Comparison of ENCODE assay signal across 1 cellular context in the genomic region with DNA sequence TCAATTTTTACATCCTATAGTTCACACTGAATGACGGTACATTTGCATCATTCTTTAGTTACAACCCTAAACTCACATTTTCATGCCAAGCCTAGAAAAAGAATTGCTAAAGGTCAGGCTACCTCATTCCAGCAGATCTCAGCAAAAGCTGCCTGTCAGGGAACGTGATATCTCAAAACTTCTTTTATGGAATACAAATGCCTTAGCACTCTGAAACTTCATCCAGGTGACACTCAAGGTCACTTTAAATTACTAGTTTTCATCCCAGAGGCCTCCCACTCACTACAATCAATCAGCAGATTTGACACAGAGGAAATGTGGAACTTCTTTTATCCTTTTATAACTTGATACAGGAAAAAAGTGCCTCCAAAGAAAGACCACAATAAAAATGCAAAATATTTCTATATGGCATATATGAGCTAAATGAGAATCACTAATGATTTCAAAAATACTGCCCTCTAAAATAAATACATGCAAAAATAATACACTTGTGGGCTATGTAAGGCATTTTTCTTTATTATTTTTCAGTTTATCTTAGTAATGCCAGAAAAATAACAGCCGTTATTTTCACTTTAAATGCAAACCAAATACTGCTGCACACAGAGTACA.
TF ChIP-seq lines count a peak whose summit lies in the region.

No MANE protein-coding gene starts in this region.

TF ChIP-seq in HepG2, 621 proteins besides CTCF, POLR2A, EP300 and RAD21 (continued from another document and continues in another):
- TF ChIP-seq FOXJ3 (CRISPR knock-in tag; IDR thresholded peaks at IDR 0.05; ENCODE audit: borderline replicate concordance), result no peak
- no peak for TF ChIP-seq ZNF83 (CRISPR knock-in tag; IDR thresholded peaks at IDR 0.05; ENCODE audit: borderline replicate concordance)
- no peak for TF ChIP-seq NFKBIZ (CRISPR knock-in tag; IDR thresholded peaks at IDR 0.05)
- TF ChIP-seq ZNF75D (CRISPR knock-in tag; IDR thresholded peaks at IDR 0.05; ENCODE audit: borderline replicate concordance), result no peak
- no peak for TF ChIP-seq SMYD3 (CRISPR knock-in tag; IDR thresholded peaks at IDR 0.05)
- no peak for TF ChIP-seq RBM39 (IDR thresholded peaks at IDR 0.05; ENCODE audit: low read depth, low read length, poor library complexity, severe bottlenecking)
- TF ChIP-seq POLR2AphosphoS2 (IDR thresholded peaks at IDR 0.05; ENCODE audit: low read depth, low read length), result 0 out of 2 replicates have a peak, but pooled peaks have one; percentile 27
- TF ChIP-seq ELF3 (CRISPR knock-in tag; IDR thresholded peaks at IDR 0.05), result peak; percentile 29
- no peak for TF ChIP-seq STAG1 (CRISPR knock-in tag; IDR thresholded peaks at IDR 0.05)
- TF ChIP-seq MTA1 (CRISPR knock-in tag; IDR thresholded peaks at IDR 0.05; ENCODE audit: borderline replicate concordance), result no peak
- TF ChIP-seq, protein P1, sequence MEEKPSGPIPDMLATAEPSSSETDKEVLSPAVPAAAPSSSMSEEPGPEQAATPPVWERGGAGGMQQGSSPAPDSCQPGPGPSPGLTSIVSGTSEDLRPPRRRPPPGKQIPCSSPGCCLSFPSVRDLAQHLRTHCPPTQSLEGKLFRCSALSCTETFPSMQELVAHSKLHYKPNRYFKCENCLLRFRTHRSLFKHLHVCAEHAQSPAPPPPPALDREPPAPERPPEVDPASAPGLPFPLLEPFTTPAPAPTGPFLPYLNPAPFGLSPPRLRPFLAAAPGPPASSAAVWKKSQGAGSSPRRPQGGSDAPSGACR (CRISPR knock-in tag; IDR thresholded peaks at IDR 0.05), result no peak
- TF ChIP-seq, protein P2, sequence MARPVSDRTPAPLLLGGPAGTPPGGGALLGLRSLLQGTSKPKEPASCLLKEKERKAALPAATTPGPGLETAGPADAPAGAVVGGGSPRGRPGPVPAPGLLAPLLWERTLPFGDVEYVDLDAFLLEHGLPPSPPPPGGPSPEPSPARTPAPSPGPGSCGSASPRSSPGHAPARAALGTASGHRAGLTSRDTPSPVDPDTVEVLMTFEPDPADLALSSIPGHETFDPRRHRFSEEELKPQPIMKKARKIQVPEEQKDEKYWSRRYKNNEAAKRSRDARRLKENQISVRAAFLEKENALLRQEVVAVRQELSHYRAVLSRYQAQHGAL (CRISPR knock-in tag; IDR thresholded peaks at IDR 0.05; ENCODE audit: not compliant biosample characterization), result no peak
- TF ChIP-seq MAFF (IDR thresholded peaks at IDR 0.05; ENCODE audit: low read depth, low read length), result peak; percentile 51; the same call in 1 of the 2 replicates
- no peak for TF ChIP-seq REPIN1 (CRISPR knock-in tag; IDR thresholded peaks at IDR 0.05; ENCODE audit: borderline replicate concordance, low read depth)
- TF ChIP-seq ZNF777 (CRISPR knock-in tag; IDR thresholded peaks at IDR 0.05), result 0 out of 2 replicates have a peak, but pooled peaks have one; percentile 17
- TF ChIP-seq, protein P3, sequence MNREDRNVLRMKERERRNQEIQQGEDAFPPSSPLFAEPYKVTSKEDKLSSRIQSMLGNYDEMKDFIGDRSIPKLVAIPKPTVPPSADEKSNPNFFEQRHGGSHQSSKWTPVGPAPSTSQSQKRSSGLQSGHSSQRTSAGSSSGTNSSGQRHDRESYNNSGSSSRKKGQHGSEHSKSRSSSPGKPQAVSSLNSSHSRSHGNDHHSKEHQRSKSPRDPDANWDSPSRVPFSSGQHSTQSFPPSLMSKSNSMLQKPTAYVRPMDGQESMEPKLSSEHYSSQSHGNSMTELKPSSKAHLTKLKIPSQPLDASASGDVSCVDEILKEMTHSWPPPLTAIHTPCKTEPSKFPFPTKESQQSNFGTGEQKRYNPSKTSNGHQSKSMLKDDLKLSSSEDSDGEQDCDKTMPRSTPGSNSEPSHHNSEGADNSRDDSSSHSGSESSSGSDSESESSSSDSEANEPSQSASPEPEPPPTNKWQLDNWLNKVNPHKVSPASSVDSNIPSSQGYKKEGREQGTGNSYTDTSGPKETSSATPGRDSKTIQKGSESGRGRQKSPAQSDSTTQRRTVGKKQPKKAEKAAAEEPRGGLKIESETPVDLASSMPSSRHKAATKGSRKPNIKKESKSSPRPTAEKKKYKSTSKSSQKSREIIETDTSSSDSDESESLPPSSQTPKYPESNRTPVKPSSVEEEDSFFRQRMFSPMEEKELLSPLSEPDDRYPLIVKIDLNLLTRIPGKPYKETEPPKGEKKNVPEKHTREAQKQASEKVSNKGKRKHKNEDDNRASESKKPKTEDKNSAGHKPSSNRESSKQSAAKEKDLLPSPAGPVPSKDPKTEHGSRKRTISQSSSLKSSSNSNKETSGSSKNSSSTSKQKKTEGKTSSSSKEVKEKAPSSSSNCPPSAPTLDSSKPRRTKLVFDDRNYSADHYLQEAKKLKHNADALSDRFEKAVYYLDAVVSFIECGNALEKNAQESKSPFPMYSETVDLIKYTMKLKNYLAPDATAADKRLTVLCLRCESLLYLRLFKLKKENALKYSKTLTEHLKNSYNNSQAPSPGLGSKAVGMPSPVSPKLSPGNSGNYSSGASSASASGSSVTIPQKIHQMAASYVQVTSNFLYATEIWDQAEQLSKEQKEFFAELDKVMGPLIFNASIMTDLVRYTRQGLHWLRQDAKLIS (CRISPR knock-in tag; IDR thresholded peaks at IDR 0.05), result 0 out of 2 replicates have a peak, but pooled peaks have one; percentile 35
- TF ChIP-seq ZFY (CRISPR knock-in tag; IDR thresholded peaks at IDR 0.05), result 0 out of 2 replicates have a peak, but pooled peaks have one; percentile 5
- TF ChIP-seq ELF4 (CRISPR knock-in tag; IDR thresholded peaks at IDR 0.05; ENCODE audit: borderline replicate concordance), result peak; percentile 20; the same call in 1 of the 2 replicates
- no peak for TF ChIP-seq ZNF337 (CRISPR knock-in tag; IDR thresholded peaks at IDR 0.05; ENCODE audit: borderline replicate concordance, low read depth)
- TF ChIP-seq, protein P4, sequence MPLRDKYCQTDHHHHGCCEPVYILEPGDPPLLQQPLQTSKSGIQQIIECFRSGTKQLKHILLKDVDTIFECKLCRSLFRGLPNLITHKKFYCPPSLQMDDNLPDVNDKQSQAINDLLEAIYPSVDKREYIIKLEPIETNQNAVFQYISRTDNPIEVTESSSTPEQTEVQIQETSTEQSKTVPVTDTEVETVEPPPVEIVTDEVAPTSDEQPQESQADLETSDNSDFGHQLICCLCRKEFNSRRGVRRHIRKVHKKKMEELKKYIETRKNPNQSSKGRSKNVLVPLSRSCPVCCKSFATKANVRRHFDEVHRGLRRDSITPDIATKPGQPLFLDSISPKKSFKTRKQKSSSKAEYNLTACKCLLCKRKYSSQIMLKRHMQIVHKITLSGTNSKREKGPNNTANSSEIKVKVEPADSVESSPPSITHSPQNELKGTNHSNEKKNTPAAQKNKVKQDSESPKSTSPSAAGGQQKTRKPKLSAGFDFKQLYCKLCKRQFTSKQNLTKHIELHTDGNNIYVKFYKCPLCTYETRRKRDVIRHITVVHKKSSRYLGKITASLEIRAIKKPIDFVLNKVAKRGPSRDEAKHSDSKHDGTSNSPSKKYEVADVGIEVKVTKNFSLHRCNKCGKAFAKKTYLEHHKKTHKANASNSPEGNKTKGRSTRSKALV (CRISPR knock-in tag; IDR thresholded peaks at IDR 0.05), result peak; percentile 35; the same call in 1 of the 2 replicates
- TF ChIP-seq ASH2L (IDR thresholded peaks at IDR 0.05; ENCODE audit: insufficient read length, low read depth, low read length), result peak; percentile 100
- no peak for TF ChIP-seq ZSCAN12 (CRISPR knock-in tag; IDR thresholded peaks at IDR 0.05)
- TF ChIP-seq ZNF816 (CRISPR knock-in tag; IDR thresholded peaks at IDR 0.05; ENCODE audit: borderline replicate concordance), result peak; percentile 39; the same call in 1 of the 2 replicates
- no peak for TF ChIP-seq TCF7 (IDR thresholded peaks at IDR 0.05; ENCODE audit: low read depth)
- TF ChIP-seq SP140L (CRISPR knock-in tag; IDR thresholded peaks at IDR 0.05; ENCODE audit: borderline replicate concordance), result no peak
- TF ChIP-seq SATB2 (CRISPR knock-in tag; IDR thresholded peaks at IDR 0.05), result no peak
- TF ChIP-seq KDM5B (CRISPR knock-in tag; IDR thresholded peaks at IDR 0.05; ENCODE audit: borderline replicate concordance), result no peak
- 0 out of 2 replicates have a peak, but pooled peaks have one; percentile 47 for TF ChIP-seq TGIF2 (CRISPR knock-in tag; IDR thresholded peaks at IDR 0.05)
- TF ChIP-seq DNMT3B (CRISPR knock-in tag; conservative IDR thresholded peaks at IDR 0.05), result 0 out of 2 replicates have a peak, but pooled peaks have one; percentile 54
- TF ChIP-seq TCF12 (IDR thresholded peaks at IDR 0.05), result no peak
- no peak for TF ChIP-seq TCF12 (CRISPR knock-in tag; IDR thresholded peaks at IDR 0.05)
- TF ChIP-seq, protein P5, sequence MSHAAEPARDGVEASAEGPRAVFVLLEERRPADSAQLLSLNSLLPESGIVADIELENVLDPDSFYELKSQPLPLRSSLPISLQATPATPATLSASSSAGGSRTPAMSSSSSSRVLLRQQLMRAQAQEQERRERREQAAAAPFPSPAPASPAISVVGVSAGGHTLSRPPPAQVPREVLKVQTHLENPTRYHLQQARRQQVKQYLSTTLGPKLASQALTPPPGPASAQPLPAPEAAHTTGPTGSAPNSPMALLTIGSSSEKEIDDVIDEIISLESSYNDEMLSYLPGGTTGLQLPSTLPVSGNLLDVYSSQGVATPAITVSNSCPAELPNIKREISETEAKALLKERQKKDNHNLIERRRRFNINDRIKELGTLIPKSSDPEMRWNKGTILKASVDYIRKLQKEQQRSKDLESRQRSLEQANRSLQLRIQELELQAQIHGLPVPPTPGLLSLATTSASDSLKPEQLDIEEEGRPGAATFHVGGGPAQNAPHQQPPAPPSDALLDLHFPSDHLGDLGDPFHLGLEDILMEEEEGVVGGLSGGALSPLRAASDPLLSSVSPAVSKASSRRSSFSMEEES (CRISPR knock-in tag; IDR thresholded peaks at IDR 0.05), result 0 out of 2 replicates have a peak, but pooled peaks have one; percentile 9
- no peak for TF ChIP-seq MIXL1 (CRISPR knock-in tag; IDR thresholded peaks at IDR 0.05)
- TF ChIP-seq, protein P6, sequence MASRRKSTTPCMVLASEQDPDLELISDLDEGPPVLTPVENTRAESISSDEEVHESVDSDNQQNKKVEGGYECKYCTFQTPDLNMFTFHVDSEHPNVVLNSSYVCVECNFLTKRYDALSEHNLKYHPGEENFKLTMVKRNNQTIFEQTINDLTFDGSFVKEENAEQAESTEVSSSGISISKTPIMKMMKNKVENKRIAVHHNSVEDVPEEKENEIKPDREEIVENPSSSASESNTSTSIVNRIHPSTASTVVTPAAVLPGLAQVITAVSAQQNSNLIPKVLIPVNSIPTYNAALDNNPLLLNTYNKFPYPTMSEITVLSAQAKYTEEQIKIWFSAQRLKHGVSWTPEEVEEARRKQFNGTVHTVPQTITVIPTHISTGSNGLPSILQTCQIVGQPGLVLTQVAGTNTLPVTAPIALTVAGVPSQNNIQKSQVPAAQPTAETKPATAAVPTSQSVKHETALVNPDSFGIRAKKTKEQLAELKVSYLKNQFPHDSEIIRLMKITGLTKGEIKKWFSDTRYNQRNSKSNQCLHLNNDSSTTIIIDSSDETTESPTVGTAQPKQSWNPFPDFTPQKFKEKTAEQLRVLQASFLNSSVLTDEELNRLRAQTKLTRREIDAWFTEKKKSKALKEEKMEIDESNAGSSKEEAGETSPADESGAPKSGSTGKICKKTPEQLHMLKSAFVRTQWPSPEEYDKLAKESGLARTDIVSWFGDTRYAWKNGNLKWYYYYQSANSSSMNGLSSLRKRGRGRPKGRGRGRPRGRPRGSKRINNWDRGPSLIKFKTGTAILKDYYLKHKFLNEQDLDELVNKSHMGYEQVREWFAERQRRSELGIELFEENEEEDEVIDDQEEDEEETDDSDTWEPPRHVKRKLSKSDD (CRISPR knock-in tag; IDR thresholded peaks at IDR 0.05; ENCODE audit: low read depth), result no peak
- TF ChIP-seq, protein P7, sequence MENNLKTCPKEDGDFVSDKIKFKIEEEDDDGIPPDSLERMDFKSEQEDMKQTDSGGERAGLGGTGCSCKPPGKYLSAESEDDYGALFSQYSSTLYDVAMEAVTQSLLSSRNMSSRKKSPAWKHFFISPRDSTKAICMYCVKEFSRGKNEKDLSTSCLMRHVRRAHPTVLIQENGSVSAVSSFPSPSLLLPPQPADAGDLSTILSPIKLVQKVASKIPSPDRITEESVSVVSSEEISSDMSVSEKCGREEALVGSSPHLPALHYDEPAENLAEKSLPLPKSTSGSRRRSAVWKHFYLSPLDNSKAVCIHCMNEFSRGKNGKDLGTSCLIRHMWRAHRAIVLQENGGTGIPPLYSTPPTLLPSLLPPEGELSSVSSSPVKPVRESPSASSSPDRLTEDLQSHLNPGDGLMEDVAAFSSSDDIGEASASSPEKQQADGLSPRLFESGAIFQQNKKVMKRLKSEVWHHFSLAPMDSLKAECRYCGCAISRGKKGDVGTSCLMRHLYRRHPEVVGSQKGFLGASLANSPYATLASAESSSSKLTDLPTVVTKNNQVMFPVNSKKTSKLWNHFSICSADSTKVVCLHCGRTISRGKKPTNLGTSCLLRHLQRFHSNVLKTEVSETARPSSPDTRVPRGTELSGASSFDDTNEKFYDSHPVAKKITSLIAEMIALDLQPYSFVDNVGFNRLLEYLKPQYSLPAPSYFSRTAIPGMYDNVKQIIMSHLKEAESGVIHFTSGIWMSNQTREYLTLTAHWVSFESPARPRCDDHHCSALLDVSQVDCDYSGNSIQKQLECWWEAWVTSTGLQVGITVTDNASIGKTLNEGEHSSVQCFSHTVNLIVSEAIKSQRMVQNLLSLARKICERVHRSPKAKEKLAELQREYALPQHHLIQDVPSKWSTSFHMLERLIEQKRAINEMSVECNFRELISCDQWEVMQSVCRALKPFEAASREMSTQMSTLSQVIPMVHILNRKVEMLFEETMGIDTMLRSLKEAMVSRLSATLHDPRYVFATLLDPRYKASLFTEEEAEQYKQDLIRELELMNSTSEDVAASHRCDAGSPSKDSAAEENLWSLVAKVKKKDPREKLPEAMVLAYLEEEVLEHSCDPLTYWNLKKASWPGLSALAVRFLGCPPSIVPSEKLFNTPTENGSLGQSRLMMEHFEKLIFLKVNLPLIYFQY (CRISPR knock-in tag; IDR thresholded peaks at IDR 0.05; ENCODE audit: borderline replicate concordance), result no peak
- no peak for TF ChIP-seq ZNF432 (CRISPR knock-in tag; IDR thresholded peaks at IDR 0.05; ENCODE audit: borderline replicate concordance)
- TF ChIP-seq, protein P8, sequence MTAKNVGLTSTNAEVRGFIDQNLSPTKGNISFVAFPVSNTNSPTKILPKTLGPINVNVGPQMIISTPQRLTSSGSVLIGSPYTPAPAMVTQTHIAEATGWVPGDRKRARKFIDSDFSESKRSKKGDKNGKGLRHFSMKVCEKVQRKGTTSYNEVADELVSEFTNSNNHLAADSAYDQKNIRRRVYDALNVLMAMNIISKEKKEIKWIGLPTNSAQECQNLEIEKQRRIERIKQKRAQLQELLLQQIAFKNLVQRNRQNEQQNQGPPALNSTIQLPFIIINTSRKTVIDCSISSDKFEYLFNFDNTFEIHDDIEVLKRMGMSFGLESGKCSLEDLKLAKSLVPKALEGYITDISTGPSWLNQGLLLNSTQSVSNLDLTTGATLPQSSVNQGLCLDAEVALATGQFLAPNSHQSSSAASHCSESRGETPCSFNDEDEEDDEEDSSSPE (CRISPR knock-in tag; IDR thresholded peaks at IDR 0.05), result 0 out of 2 replicates have a peak, but pooled peaks have one; percentile 23
- TF ChIP-seq REXO4 (CRISPR knock-in tag; IDR thresholded peaks at IDR 0.05; ENCODE audit: borderline replicate concordance), result no peak
- no peak for TF ChIP-seq SAP130 (CRISPR knock-in tag; IDR thresholded peaks at IDR 0.05; ENCODE audit: low read depth)
- TF ChIP-seq MAFK (conservative IDR thresholded peaks at IDR 0.05 in 1 of 2, IDR thresholded peaks at IDR 0.05 in 1 of 2; ENCODE audit: low read length in 2 of 2), result peak in 1 of 2 experiments; percentile 18; a peak in 1 of 4 replicates
